8 cellular contexts compared by ENCODE assay signal in genomic region chr11:118914178-118914918, GRCh38. TPM values are rescaled to one million over a fixed set of nuclear protein-coding genes. Genes with fewer than 3 reads are reported as not detected.
DNase-seq lines count a peak whose midpoint lies in the region; ATAC-seq, FAIRE-seq and TF ChIP-seq lines count a peak whose summit lies in the region.

No MANE protein-coding gene starts in this region.

- ATAC-seq in PC-3 (peak; percentile 3), HG03342 (IDR thresholded peaks at IDR 0.05; ENCODE audit: unreplicated experiment) (no peak)
- ATAC-seq in activated naive CD8-positive, alpha-beta T cell treated with anti-CD3 and anti-CD28 coated beads, Interleukin-2, amount 50 U/mL, for 24 hours, result peak; percentile 30

- FAIRE-seq in GM12891 (lab: Jason Lieb, UNC), result peak; percentile 26

- peak overlapping the region; percentile 67 for H3K4me3 Mint-ChIP-seq in activated naive CD8-positive, alpha-beta T cell treated with anti-CD3 and anti-CD28 coated beads, Interleukin-2, amount 50 U/mL, for 24 hours

- peak overlapping the region; percentile 79 for H3K9ac ChIP-seq in PC-3 (ENCODE audit: low read length)

- H3K36me3 ChIP-seq in PC-3 (ENCODE audit: low read depth, low read length), result no peaks in the 10 kb centered on the region

- peak overlapping the region; percentile 97 for H3K27ac Mint-ChIP-seq in activated naive CD8-positive, alpha-beta T cell treated with anti-CD3 and anti-CD28 coated beads, Interleukin-2, amount 50 U/mL, for 24 hours

- H3F3A ChIP-seq in PC-3 (ENCODE audit: low read length, unreplicated experiment), result peaks cover 17% of the 10 kb centered on the region

- peaks cover 85% of the 10 kb centered on the region for H3K79me2 ChIP-seq in PC-3 (ENCODE audit: low read length)

- H3K4me3 ChIP-seq in PC-3 (ENCODE audit: low read length), result peak overlapping the region; percentile 17; the same call in 1 of the 2 replicates

- peak overlapping the region; percentile 63 for H3K4me2 ChIP-seq in PC-3 (ENCODE audit: low read length)

- H3K27ac ChIP-seq in PC-3 (ENCODE audit: low read length), result peak overlapping the region; percentile 97

- H3K4me1 ChIP-seq in PC-3 (ENCODE audit: insufficient read depth, low read length), result peaks cover 94% of the 10 kb centered on the region

- TF ChIP-seq CTCF in PC-3 (conservative IDR thresholded peaks at IDR 0.05; ENCODE audit: low read depth, low read length) (no peak), GM10266 (IDR thresholded peaks at IDR 0.05; ENCODE audit: control insufficient read depth, insufficient read depth, low read depth, missing control alignments) (no peak)

- POLR2A ChIA-PET in PC-3 (lab: Charles Lee; ENCODE audit: unreplicated experiment), result interaction anchor here (0.7 to 0.8 kb wide), 2 partner anchors 8 to 10 kb away, joined by 3 to 4 read pairs; no protein-coding TSS in a partner anchor

- BruUV-seq in PC-3 (replicated peaks; lab: Mats Ljungman, UMichigan), result no TSS peak

- H2AFZ ChIP-seq in PC-3 (ENCODE audit: low read length), result no peak overlapping the region

- no peak for DNase-seq in GM12891 (ENCODE audit: insufficient read length, low spot score)
- peak; percentile 75 for DNase-seq in PC-3
- peak; percentile 77 for DNase-seq in activated naive CD8-positive, alpha-beta T cell treated with anti-CD3 and anti-CD28 coated beads, Interleukin-2, amount 50 U/mL, for 24 hours
- peak; percentile 64 for DNase-seq in left kidney (ENCODE audit: low read depth, low spot score)
- peak; percentile 61 to 83 (median 76) for DNase-seq in stimulated activated naive CD4-positive, alpha-beta T cell (lab: John Stamatoyannopoulos, UW)
- DNase-seq in NCI-H1930 (lab: John Stamatoyannopoulos, UW), result no peak
- no peak for DNase-seq in GM10266 (ENCODE audit: extremely low spot score)

- no peak for TF ChIP-seq POLR2A in GM12891 (IDR thresholded peaks at IDR 0.05; ENCODE audit: low read depth, low read length)

- H3K9me2 ChIP-seq in PC-3 (replicated peaks; ENCODE audit: low read length), result no peaks in the 10 kb centered on the region

- H3K27me3 Mint-ChIP-seq in activated naive CD8-positive, alpha-beta T cell treated with anti-CD3 and anti-CD28 coated beads, Interleukin-2, amount 50 U/mL, for 24 hours, result no peaks in the 10 kb centered on the region

- CTCF ChIA-PET in PC-3 (lab: Charles Lee), result interaction anchor here (2.4 kb wide), 1 partner anchor 14 kb away, joined by 10 read pairs; no protein-coding TSS in a partner anchor

- peaks cover 84% of the 10 kb centered on the region for H3K4me1 Mint-ChIP-seq in activated naive CD8-positive, alpha-beta T cell treated with anti-CD3 and anti-CD28 coated beads, Interleukin-2, amount 50 U/mL, for 24 hours

- intact Hi-C loops in PC-3 (cut with micrococcal nuclease), result no loop called here

- H4K20me1 ChIP-seq in PC-3 (ENCODE audit: low read length), result no peaks in the 10 kb centered on the region

- no peaks in the 10 kb centered on the region for H3K36me3 Mint-ChIP-seq in activated naive CD8-positive, alpha-beta T cell treated with anti-CD3 and anti-CD28 coated beads, Interleukin-2, amount 50 U/mL, for 24 hours (ENCODE audit: low read depth)

- H3K27me3 ChIP-seq in PC-3 (ENCODE audit: low read length), result no peaks in the 10 kb centered on the region

- no peaks in the 10 kb centered on the region for H3K9me3 Mint-ChIP-seq in activated naive CD8-positive, alpha-beta T cell treated with anti-CD3 and anti-CD28 coated beads, Interleukin-2, amount 50 U/mL, for 24 hours

- H3K9me3 ChIP-seq in PC-3 (ENCODE audit: low read length), result no peaks in the 10 kb centered on the region

TF ChIP-seq in GM12891, 5 proteins besides CTCF, POLR2A, EP300 and RAD21:
- TF ChIP-seq POU2F2 (IDR thresholded peaks at IDR 0.05; ENCODE audit: low read depth, low read length) (no peak), PAX5 (IDR thresholded peaks at IDR 0.05; ENCODE audit: insufficient read depth, low read length, severe bottlenecking) (no peak)

RNA-seq across cellular contexts. Expression of gene BCL9L, which starts 11.4 kb away (rescaled TPM):
- polyA plus RNA-seq in GM12891 (2012; ENCODE audit: low read depth, missing spikeins), result 5.5 TPM
- 49.7 and 68.2 TPM in 2 replicates for total RNA-seq in PC-3 (2014; rRNA removed)

RNA-seq across cellular contexts. Expression of gene CXCR5, which starts 30.7 kb away (rescaled TPM):
- polyA plus RNA-seq in GM12891 (2012; ENCODE audit: low read depth, missing spikeins), result 4.4 TPM
- total RNA-seq in PC-3 (2014; rRNA removed), result not detected in 2 replicates

RNA-seq across cellular contexts. Expression of gene UPK2, which starts 41.8 kb away (rescaled TPM):
- polyA plus RNA-seq in GM12891 (2012; ENCODE audit: low read depth, missing spikeins), result 1.9 TPM
- total RNA-seq in PC-3 (2014; rRNA removed), result 0.44 TPM in 1 of 2 replicates, not detected in the other

RNA-seq across cellular contexts. Expression of gene FOXR1, which starts 57.2 kb away (rescaled TPM):
- not detected for polyA plus RNA-seq in GM12891 (2012; ENCODE audit: low read depth, missing spikeins)
- not detected in 2 replicates for total RNA-seq in PC-3 (2014; rRNA removed)

Comparison
In these comparisons a context has a peak if more than half of its experiments do, and no peak if none do; other contexts are left out.
1. DNase-seq: peak in PC-3 (single experiment), activated naive CD8-positive, alpha-beta T cell treated with anti-CD3 and anti-CD28 coated beads, Interleukin-2, amount 50 U/mL, for 24 hours (single experiment), left kidney (single experiment) and stimulated activated naive CD4-positive, alpha-beta T cell (6 of 6); none in GM12891 (single experiment), NCI-H1930 (0 of 2) and GM10266 (single experiment).